ENCODE assay signal across 4 cellular contexts in genomic region chr14:18918345-18918744, GRCh38. TPM values are rescaled to one million over a fixed set of nuclear protein-coding genes. Genes with fewer than 3 reads are reported as not detected.
"Had no signal": no experiment of that assay in that cellular context is flagged by ENCODE, and none has a peak within 500 bp of the region (broad histone marks: within the 10 kb centered on the region; RNA-seq: fewer than 3 reads in every experiment).

No MANE protein-coding gene starts in this region.

RNA-seq across cellular contexts. Expression of gene POTEM, which starts 48.9 kb away (rescaled TPM):
- total RNA-seq: LHCN-M2, M059J, MCF 10A, NCI-H460 had no signal
